ENCODE assay signal across 8 cellular contexts in genomic region chr3:18758047-18758704, GRCh38.
DNase-seq lines count a peak whose midpoint lies in the region; ATAC-seq and TF ChIP-seq lines count a peak whose summit lies in the region.

No MANE protein-coding gene starts in this region.

- H3K27me3 ChIP-seq in ascending aorta: no peaks in the 10 kb centered on the region
- no peaks in the 10 kb centered on the region for H3K27me3 ChIP-seq in vagina

- ATAC-seq in GM21360 (IDR thresholded peaks at IDR 0.05; ENCODE audit: unreplicated experiment): peak; percentile 94
- ATAC-seq in HG03469 (IDR thresholded peaks at IDR 0.05; ENCODE audit: unreplicated experiment): peak; percentile 84

- H3K4me3 ChIP-seq in ascending aorta (no peak overlapping the region), vagina (no peak overlapping the region)

- no peaks in the 10 kb centered on the region for H3K36me3 ChIP-seq in ascending aorta
- no peaks in the 10 kb centered on the region for H3K36me3 ChIP-seq in vagina

- no peaks in the 10 kb centered on the region for H3K4me1 ChIP-seq in ascending aorta
- H3K4me1 ChIP-seq in vagina: no peaks in the 10 kb centered on the region

- H3K27ac ChIP-seq in ascending aorta (no peak overlapping the region), vagina (no peak overlapping the region)

- H3K9me3 ChIP-seq in ascending aorta (no peaks in the 10 kb centered on the region), vagina (no peaks in the 10 kb centered on the region)

- intact Hi-C loops in ascending aorta (cut with DNase I): no loop called here
- intact Hi-C loops in vagina (cut with DNase I): no loop called here

- DNase-seq in NCI-H524 (lab: John Stamatoyannopoulos, UW) (peak; percentile 67 to 76), NCI-H524 treated with DMSO at 0.1 percent for 48 hours (lab: John Stamatoyannopoulos, UW) (no peak), NOMO-1 treated with DMSO at 0.1 percent for 48 hours (lab: John Stamatoyannopoulos, UW; ENCODE audit: unreplicated experiment) (peak; percentile 71), ascending aorta (ENCODE audit: low spot score in 2 of 2) (no peak), left kidney (ENCODE audit: low read depth, low spot score) (peak; percentile 87), vagina (ENCODE audit: extremely low spot score in 2 of 2) (no peak)

- no peak for TF ChIP-seq POLR2A in vagina (IDR thresholded peaks at IDR 0.05)

- TF ChIP-seq CTCF in ascending aorta (IDR thresholded peaks at IDR 0.05): peak in 2 of 3 experiments; percentile 34 to 35
- peak in 2 of 3 experiments; percentile 20 to 38 for TF ChIP-seq CTCF in vagina (IDR thresholded peaks at IDR 0.05)

Comparison
In these comparisons a context has a peak if more than half of its experiments do, and no peak if none do; other contexts are left out.
1. DNase-seq: peak in NCI-H524 (2 of 2), NOMO-1 treated with DMSO at 0.1 percent for 48 hours (single experiment) and left kidney (single experiment); none in NCI-H524 treated with DMSO at 0.1 percent for 48 hours (single experiment), ascending aorta (0 of 2) and vagina (0 of 2).